Comparison of ENCODE assay signal across 19 cellular contexts in genomic region chr1:66256629-66257575, GRCh38.
DNase-seq lines count a peak whose midpoint lies in the region; ATAC-seq, FAIRE-seq and TF ChIP-seq lines count a peak whose summit lies in the region.
"Had no signal": no experiment of that assay in that cellular context is flagged by ENCODE, and none has a peak within 500 bp of the region (broad histone marks: within the 10 kb centered on the region; RNA-seq: fewer than 3 reads in every experiment).

No MANE protein-coding gene starts in this region.

- ATAC-seq in natural killer cell treated with Interleukin-12 subunit alpha and Interleukin-12 subunit beta and Interleukin-15 and Interleukin-18, amount 100 ng/mL, for 72 hours = peak; percentile 68 to 69
- no peak for ATAC-seq in natural killer cell
- ATAC-seq: effector memory CD8-positive, alpha-beta T cell; left lung had no signal

- H3K4me2 ChIP-seq in keratinocyte (ENCODE audit: control insufficient read depth, extremely low read depth, insufficient read depth, low read depth, low read length) = peak overlapping the region; percentile 24

- no peak overlapping the region for H2AFZ ChIP-seq in keratinocyte (ENCODE audit: control insufficient read depth, low read length)

- peaks cover 42% of the 10 kb centered on the region for H3K4me1 ChIP-seq in SJSA1 (replicated peaks)
- H3K4me1 ChIP-seq in keratinocyte (ENCODE audit: control insufficient read depth, extremely low read depth, insufficient read depth, low read length) = peaks cover 25% of the 10 kb centered on the region
- peaks cover 8% of the 10 kb centered on the region for H3K4me1 ChIP-seq in vagina
- H3K4me1 ChIP-seq: testis had no signal

- H3K27me3 Mint-ChIP-seq in natural killer cell treated with Interleukin-12 subunit alpha and Interleukin-12 subunit beta and Interleukin-15 and Interleukin-18, amount 100 ng/mL, for 72 hours = no peaks in the 10 kb centered on the region
- H3K27me3 Mint-ChIP-seq in natural killer cell (ENCODE audit: low read depth in 2 of 2) = peaks cover 0 to 4% of the 10 kb centered on the region in 2 donors
- H3K27me3 Mint-ChIP-seq: CD8-positive, alpha-beta memory T cell; effector memory CD8-positive, alpha-beta T cell had no signal

- H3K9me1 ChIP-seq in keratinocyte (ENCODE audit: control insufficient read depth, extremely low read depth, insufficient read depth, low read length) = no peaks in the 10 kb centered on the region

- no peaks in the 10 kb centered on the region for H3K36me3 Mint-ChIP-seq in natural killer cell treated with Interleukin-12 subunit alpha and Interleukin-12 subunit beta and Interleukin-15 and Interleukin-18, amount 100 ng/mL, for 72 hours
- no peaks in the 10 kb centered on the region for H3K36me3 Mint-ChIP-seq in natural killer cell
- H3K36me3 Mint-ChIP-seq: CD8-positive, alpha-beta memory T cell had no signal

- H3K27ac Mint-ChIP-seq in natural killer cell treated with Interleukin-12 subunit alpha and Interleukin-12 subunit beta and Interleukin-15 and Interleukin-18, amount 100 ng/mL, for 72 hours = peak overlapping the region; percentile 77 to 87
- H3K27ac Mint-ChIP-seq in natural killer cell = no peak overlapping the region
- H3K27ac Mint-ChIP-seq: activated T-helper 2 cell treated with anti-CD3 and anti-CD28 coated beads, Interferon-gamma antibody, Interleukin-2, Interleukin-4, amounts not matched to agents 10 μg/mL and 5 μg/mL and 100 μg/mL, durations not matched to agents 14 hours and 24 hours and 36 hours had no signal

- FAIRE-seq in keratinocyte (lab: Jason Lieb, UNC) = peak; percentile 67

- TF ChIP-seq CTCF in natural killer cell (IDR thresholded peaks at IDR 0.05) (no peak), keratinocyte (optimal IDR thresholded peaks at IDR 0.05 in 1 of 3, IDR thresholded peaks at IDR 0.05 in 1 of 3, conservative IDR thresholded peaks at IDR 0.05 in 1 of 3; ENCODE audit: extremely low read depth in 1 of 3, insufficient read depth in 2 of 3, low read length in 3 of 3) (no peak), vagina (IDR thresholded peaks at IDR 0.05) (no peak)

- intact Hi-C loops in natural killer cell (cut with micrococcal nuclease) = no loop called here
- intact Hi-C loops in vagina (cut with DNase I) = loop anchor here (10.0 kb wide), 1 partner anchor 468 kb away; no protein-coding TSS in a partner anchor

- H3K27me3 ChIP-seq in SJSA1 (replicated peaks) (no peaks in the 10 kb centered on the region), keratinocyte (ENCODE audit: control insufficient read depth, extremely low read depth, insufficient read depth, low read length) (no peaks in the 10 kb centered on the region), vagina (no peaks in the 10 kb centered on the region)
- H3K27me3 ChIP-seq: left lung, testis had no signal

- peak overlapping the region; percentile 11; the same call in 1 of the 2 replicates for H3K27ac ChIP-seq in SJSA1
- H3K27ac ChIP-seq in keratinocyte (ENCODE audit: control insufficient read depth, insufficient read depth, low read length) = no peak overlapping the region
- no peak overlapping the region for H3K27ac ChIP-seq in vagina
- H3K27ac ChIP-seq: left lung, testis had no signal

- H4K20me1 ChIP-seq in keratinocyte (ENCODE audit: control insufficient read depth, extremely low read depth, insufficient read depth, low read length) = no peaks in the 10 kb centered on the region

- no peak overlapping the region for H3K4me3 Mint-ChIP-seq in natural killer cell treated with Interleukin-12 subunit alpha and Interleukin-12 subunit beta and Interleukin-15 and Interleukin-18, amount 100 ng/mL, for 72 hours
- no peak overlapping the region for H3K4me3 Mint-ChIP-seq in natural killer cell
- H3K4me3 Mint-ChIP-seq: CD8-positive, alpha-beta memory T cell; effector memory CD8-positive, alpha-beta T cell had no signal

- H3K9me3 Mint-ChIP-seq in natural killer cell treated with Interleukin-12 subunit alpha and Interleukin-12 subunit beta and Interleukin-15 and Interleukin-18, amount 100 ng/mL, for 72 hours = peaks cover 2% of the 10 kb centered on the region
- no peaks in the 10 kb centered on the region for H3K9me3 Mint-ChIP-seq in natural killer cell
- H3K9me3 Mint-ChIP-seq: activated T-helper 2 cell treated with anti-CD3 and anti-CD28 coated beads, Interferon-gamma antibody, Interleukin-2, Interleukin-4, amounts not matched to agents 10 μg/mL and 5 μg/mL and 100 μg/mL, durations not matched to agents 14 hours and 24 hours and 36 hours; CD8-positive, alpha-beta memory T cell; effector memory CD8-positive, alpha-beta T cell had no signal

- no peaks in the 10 kb centered on the region for H3K79me2 ChIP-seq in keratinocyte (ENCODE audit: control insufficient read depth, insufficient read depth, low read length)

- no peak overlapping the region for H3K9ac ChIP-seq in keratinocyte (ENCODE audit: control insufficient read depth, extremely low read depth, insufficient read depth, low read length)

- H3K4me1 Mint-ChIP-seq in natural killer cell treated with Interleukin-12 subunit alpha and Interleukin-12 subunit beta and Interleukin-15 and Interleukin-18, amount 100 ng/mL, for 72 hours (ENCODE audit: low read depth in 2 of 2) = peaks cover 65 to 70% of the 10 kb centered on the region in 2 donors
- no peaks in the 10 kb centered on the region for H3K4me1 Mint-ChIP-seq in natural killer cell

- H3K4me3 ChIP-seq in SJSA1 (no peak overlapping the region), keratinocyte (ENCODE audit: control insufficient read depth in 2 of 3, extremely low read depth in 1 of 3, insufficient read depth in 2 of 3, low read depth in 1 of 3, low read length in 3 of 3) (no peak overlapping the region), vagina (no peak overlapping the region)
- H3K4me3 ChIP-seq: left lung, testis had no signal

- dilution Hi-C loops in keratinocyte (cut with MboI; ENCODE audit: extremely low pct_ligation_motif_present, low sequenced_read_pairs) = loop anchor here (25.0 kb wide), 1 partner anchor 205 kb away; no protein-coding TSS in a partner anchor

- no peak for DNase-seq in natural killer cell treated with Interleukin-12 subunit alpha and Interleukin-12 subunit beta and Interleukin-15 and Interleukin-18, amount 100 ng/mL, for 72 hours (ENCODE audit: low spot score)
- DNase-seq in natural killer cell (no peak), SJSA1 (ENCODE audit: low read depth in 1 of 2, low spot score in 2 of 2) (no peak), keratinocyte (ENCODE audit: low read depth, low spot score) (no peak), vagina (ENCODE audit: extremely low spot score in 2 of 2) (no peak), NCI-H1048 (lab: John Stamatoyannopoulos, UW) (no peak), cerebellum (ENCODE audit: low spot score) (no peak)
- DNase-seq in stimulated activated CD4-positive, alpha-beta T cell treated with anti-CD3 and anti-CD28 coated beads, Interleukin-15, amount 100 ng/mL, for 24 hours = no peak
- DNase-seq: aorta; CD8-positive, alpha-beta memory T cell; cerebellar nuclear complex; effector memory CD8-positive, alpha-beta T cell; head of caudate nucleus; left lung; NCI-H510A treated with DMSO at 0.1 percent for 48 hours; retina; T-helper 1 cell; testis had no signal

- no peak for TF ChIP-seq POLR2A in vagina (IDR thresholded peaks at IDR 0.05)

- H3K36me3 ChIP-seq in SJSA1 = no peaks in the 10 kb centered on the region
- H3K36me3 ChIP-seq in keratinocyte (ENCODE audit: control insufficient read depth in 2 of 2, extremely low read depth in 1 of 2, insufficient read depth in 2 of 2, low read length in 2 of 2) = no peaks in the 10 kb centered on the region
- H3K36me3 ChIP-seq in vagina = no peaks in the 10 kb centered on the region
- H3K36me3 ChIP-seq: left lung had no signal

- no peaks in the 10 kb centered on the region for H3K9me3 ChIP-seq in SJSA1 (replicated peaks)
- no peaks in the 10 kb centered on the region for H3K9me3 ChIP-seq in keratinocyte (ENCODE audit: control insufficient read depth, low read depth, low read length)
- no peaks in the 10 kb centered on the region for H3K9me3 ChIP-seq in vagina
- H3K9me3 ChIP-seq: left lung, testis had no signal

Comparison
In these comparisons a context has a peak if more than half of its experiments do, and no peak if none do; other contexts are left out.
1. ATAC-seq: peak in natural killer cell treated with Interleukin-12 subunit alpha and Interleukin-12 subunit beta and Interleukin-15 and Interleukin-18, amount 100 ng/mL, for 72 hours (2 of 2); none in natural killer cell (0 of 3).
2. H3K27ac Mint-ChIP-seq: peak in natural killer cell treated with Interleukin-12 subunit alpha and Interleukin-12 subunit beta and Interleukin-15 and Interleukin-18, amount 100 ng/mL, for 72 hours (2 of 2); none in natural killer cell (0 of 2).